In the genomic region with DNA sequence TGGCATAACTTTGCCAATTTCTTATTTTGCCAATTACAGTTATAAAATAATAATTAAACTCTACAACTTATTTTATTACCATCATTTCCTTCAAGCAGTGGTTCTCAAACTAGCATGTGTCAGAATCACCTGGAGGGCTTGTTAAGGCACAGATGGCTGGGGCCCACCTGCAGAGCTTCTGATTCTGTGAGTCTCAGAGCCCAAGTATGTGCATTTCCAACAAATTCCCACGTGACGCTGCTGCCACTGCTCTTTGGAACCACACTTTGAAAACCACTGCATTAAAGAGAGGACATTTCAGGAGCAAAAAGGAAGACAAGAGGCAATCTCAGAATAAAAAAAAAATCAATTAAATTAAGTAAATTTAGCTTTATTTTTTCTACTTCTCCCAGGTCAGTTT, we compare ENCODE assay signal across 20 cellular contexts.
"Had no signal": no experiment of that assay in that cellular context is flagged by ENCODE, and none has a peak within 500 bp of the region (broad histone marks: within the 10 kb centered on the region; RNA-seq: fewer than 3 reads in every experiment).

No MANE protein-coding gene starts in this region.

- ATAC-seq: activated CD4-positive, alpha-beta T cell treated with anti-CD3 and anti-CD28 coated beads for 36 hours; left lung; mucosa of descending colon; naive thymus-derived CD4-positive, alpha-beta T cell; stimulated activated effector memory CD8-positive, alpha-beta T cell treated with anti-CD3 and anti-CD28 coated beads, Interleukin-12 subunit alpha, Interleukin-12 subunit beta, amount 100 ng/mL, for 72 hours had no signal

- H3K36me3 ChIP-seq: left lung, ovary, thoracic aorta, WERI-Rb-1 had no signal

- H3K4me3 ChIP-seq: left lung, mucosa of descending colon, ovary, thoracic aorta had no signal

- H3K9me3 ChIP-seq: left lung, mucosa of descending colon, ovary, thoracic aorta had no signal

- H3K27me3 ChIP-seq: left lung, ovary had no signal

- H3K27ac ChIP-seq: left lung, ovary, thoracic aorta, WERI-Rb-1 had no signal

- DNase-seq: activated CD4-positive, alpha-beta memory T cell treated with anti-CD3 and anti-CD28 coated beads, Interleukin-2, amount 10 ng/mL, durations not matched to agents 7 days and 5 days; activated CD4-positive, alpha-beta T cell treated with anti-CD3 and anti-CD28 coated beads for 36 hours; activated gamma-delta T cell; activated naive CD8-positive, alpha-beta T cell treated with anti-CD3 and anti-CD28 coated beads for 36 hours; activated T-cell treated with anti-CD3 and anti-CD28 coated beads, Interleukin-2, amount 50 U/mL, for 48 hours; amygdala; central memory CD4-positive, alpha-beta T cell; cortex of kidney; effector CD4-positive, alpha-beta T cell; foreskin fibroblast; left lung; mammary epithelial cell; mucosa of descending colon; naive thymus-derived CD4-positive, alpha-beta T cell; ovary; WERI-Rb-1 had no signal

- H3K4me1 ChIP-seq: left lung had no signal

- FAIRE-seq: endothelial cell of umbilical vein, islet of Langerhans had no signal
